In the genomic region with DNA sequence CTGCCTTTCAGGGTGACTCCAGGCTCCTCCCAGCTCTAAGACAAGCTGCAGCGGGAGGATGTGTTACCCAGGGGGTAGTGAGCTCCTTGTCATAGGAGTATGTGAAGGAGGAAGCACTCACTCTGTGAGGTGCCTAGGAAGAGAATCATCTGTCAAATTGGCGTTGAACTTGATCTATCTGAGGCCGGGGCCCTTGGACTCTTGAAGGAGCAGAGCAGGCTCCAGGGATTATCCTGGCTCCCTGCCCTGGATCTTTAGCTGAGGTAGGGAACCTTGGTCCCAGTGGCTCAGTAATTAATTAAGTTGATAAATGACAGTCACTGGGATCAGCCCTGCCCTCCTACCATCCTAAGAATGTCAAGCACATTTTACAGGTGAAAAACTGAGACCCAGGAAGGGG, we compare ENCODE assay signal across 32 cellular contexts. TPM values are rescaled to one million over a fixed set of nuclear protein-coding genes. Genes with fewer than 3 reads are reported as not detected.
"Had no signal": no experiment of that assay in that cellular context is flagged by ENCODE, and none has a peak within 500 bp of the region (broad histone marks: within the 10 kb centered on the region; RNA-seq: fewer than 3 reads in every experiment).

No MANE protein-coding gene starts in this region.

- H3K27ac Mint-ChIP-seq: activated CD8-positive, alpha-beta memory T cell treated with anti-CD3 and anti-CD28 coated beads, Interleukin-2, amount 10 ng/mL, durations not matched to agents 7 days and 5 days; activated CD8-positive, alpha-beta T cell treated with anti-CD3 and anti-CD28 coated beads, Interleukin-2, amount 10 ng/mL, durations not matched to agents 7 days and 5 days; activated naive CD8-positive, alpha-beta T cell; activated T-helper 2 cell treated with anti-CD3 and anti-CD28 coated beads, Interferon-gamma antibody, Interleukin-2, Interleukin-4, amounts not matched to agents 10 μg/mL and 5 μg/mL and 100 μg/mL, durations not matched to agents 14 hours and 24 hours and 36 hours; endodermal cell; immature natural killer cell; mesothelial cell of epicardium; naive thymus-derived CD4-positive, alpha-beta T cell; stimulated activated naive B cell treated with anti-CD40 and anti-IgM and Interleukin-4, amounts not matched to agents 10 μg/mL and 1 μg/mL and 100 μg/mL, for 72 hours; WTC11 had no signal

- H3K4me3 ChIP-seq: heart left ventricle, ovary, psoas muscle, sigmoid colon, smooth muscle cell, stomach, thyroid gland had no signal

- DNase-seq: activated CD4-positive, alpha-beta T cell treated with anti-CD3 and anti-CD28 coated beads for 1 hour; activated CD4-positive, alpha-beta T cell treated with anti-CD3 and anti-CD28 coated beads, Interleukin-2, amount 50 U/mL, for 1 hour; activated CD8-positive, alpha-beta memory T cell treated with anti-CD3 and anti-CD28 coated beads, Interleukin-2, amount 10 ng/mL, durations not matched to agents 7 days and 5 days; activated CD8-positive, alpha-beta T cell treated with anti-CD3 and anti-CD28 coated beads, Interleukin-2, amount 10 ng/mL, durations not matched to agents 7 days and 5 days; activated naive CD4-positive, alpha-beta T cell; activated T-cell treated with anti-CD3 and anti-CD28 coated beads, Interleukin-2, amount 50 U/mL, for 48 hours; caudate nucleus; endodermal cell; foreskin fibroblast; hypothalamus; immature natural killer cell; left colon; naive thymus-derived CD4-positive, alpha-beta T cell; psoas muscle; sigmoid colon; stimulated activated CD4-positive, alpha-beta T cell treated with anti-CD3 and anti-CD28 coated beads, Interleukin-15, amount 100 ng/mL, for 24 hours; stimulated activated CD4-positive, alpha-beta T cell treated with anti-CD3 and anti-CD28 coated beads, Interleukin-2, amount 100 ng/mL, for 24 hours; stimulated activated naive B cell treated with anti-CD40 and anti-IgM and Interleukin-4, amounts not matched to agents 10 μg/mL and 1 μg/mL and 100 μg/mL, for 72 hours; stomach; T-helper 2 cell; thyroid gland had no signal

- H3K36me3 Mint-ChIP-seq: activated CD8-positive, alpha-beta memory T cell treated with anti-CD3 and anti-CD28 coated beads, Interleukin-2, amount 10 ng/mL, durations not matched to agents 7 days and 5 days; activated naive CD8-positive, alpha-beta T cell; immature natural killer cell; mesothelial cell of epicardium; naive thymus-derived CD4-positive, alpha-beta T cell; stimulated activated naive B cell treated with anti-CD40 and anti-IgM and Interleukin-4, amounts not matched to agents 10 μg/mL and 1 μg/mL and 100 μg/mL, for 72 hours; WTC11 had no signal

- H3K4me3 Mint-ChIP-seq: activated CD8-positive, alpha-beta memory T cell treated with anti-CD3 and anti-CD28 coated beads, Interleukin-2, amount 10 ng/mL, durations not matched to agents 7 days and 5 days; activated CD8-positive, alpha-beta T cell treated with anti-CD3 and anti-CD28 coated beads, Interleukin-2, amount 10 ng/mL, durations not matched to agents 7 days and 5 days; activated naive CD8-positive, alpha-beta T cell; endodermal cell; immature natural killer cell; mesothelial cell of epicardium; naive thymus-derived CD4-positive, alpha-beta T cell; stimulated activated naive B cell treated with anti-CD40 and anti-IgM and Interleukin-4, amounts not matched to agents 10 μg/mL and 1 μg/mL and 100 μg/mL, for 72 hours; WTC11 had no signal

- H3K36me3 ChIP-seq: heart left ventricle, ovary, sigmoid colon, stomach, thyroid gland had no signal

- H3K27me3 ChIP-seq: ovary, thyroid gland had no signal

- H3K4me2 ChIP-seq: smooth muscle cell had no signal

- H3K9me3 Mint-ChIP-seq: activated T-helper 2 cell treated with anti-CD3 and anti-CD28 coated beads, Interferon-gamma antibody, Interleukin-2, Interleukin-4, amounts not matched to agents 10 μg/mL and 5 μg/mL and 100 μg/mL, durations not matched to agents 14 hours and 24 hours and 36 hours; endodermal cell; immature natural killer cell had no signal

- ATAC-seq: activated CD8-positive, alpha-beta memory T cell treated with anti-CD3 and anti-CD28 coated beads, Interleukin-2, amount 10 ng/mL, durations not matched to agents 7 days and 5 days; activated CD8-positive, alpha-beta T cell treated with anti-CD3 and anti-CD28 coated beads, Interleukin-2, amount 10 ng/mL, durations not matched to agents 7 days and 5 days; esophagus mucosa; heart left ventricle; left colon; naive thymus-derived CD4-positive, alpha-beta T cell; psoas muscle; stimulated activated naive B cell treated with anti-CD40 and anti-IgM and Interleukin-4, amounts not matched to agents 10 μg/mL and 1 μg/mL and 100 μg/mL, for 72 hours; WTC11 had no signal

- H3K27ac ChIP-seq: heart left ventricle, ovary, psoas muscle, sigmoid colon, stomach, thyroid gland had no signal

- H3K4me1 ChIP-seq: heart left ventricle, psoas muscle, sigmoid colon, stomach, thyroid gland had no signal

- H3K9me3 ChIP-seq: ovary, psoas muscle, sigmoid colon, stomach, thyroid gland had no signal

- H3K4me1 Mint-ChIP-seq: activated CD8-positive, alpha-beta memory T cell treated with anti-CD3 and anti-CD28 coated beads, Interleukin-2, amount 10 ng/mL, durations not matched to agents 7 days and 5 days; endodermal cell; immature natural killer cell; mesothelial cell of epicardium; WTC11 had no signal

RNA-seq across cellular contexts. Expression of a gene that starts 15.5 kb away (rescaled TPM):
- total RNA-seq: activated CD8-positive, alpha-beta memory T cell treated with anti-CD3 and anti-CD28 coated beads, Interleukin-2, amount 10 ng/mL, durations not matched to agents 7 days and 5 days; activated CD8-positive, alpha-beta T cell treated with anti-CD3 and anti-CD28 coated beads, Interleukin-2, amount 10 ng/mL, durations not matched to agents 7 days and 5 days; activated T-helper 2 cell treated with anti-CD3 and anti-CD28 coated beads, Interferon-gamma antibody, Interleukin-2, Interleukin-4, amounts not matched to agents 10 μg/mL and 5 μg/mL and 100 μg/mL, durations not matched to agents 14 hours and 24 hours and 36 hours; astrocyte; heart left ventricle; kidney; left colon; naive thymus-derived CD4-positive, alpha-beta T cell; ovary; psoas muscle; sigmoid colon; smooth muscle cell; stomach; thyroid gland had no signal
- polyA plus RNA-seq: heart left ventricle; immature natural killer cell; naive thymus-derived CD4-positive, alpha-beta T cell; ovary; psoas muscle; sigmoid colon; smooth muscle cell; stomach had no signal

RNA-seq across cellular contexts. Expression of a gene that starts 41.5 kb away (rescaled TPM):
- total RNA-seq: activated CD8-positive, alpha-beta memory T cell treated with anti-CD3 and anti-CD28 coated beads, Interleukin-2, amount 10 ng/mL, durations not matched to agents 7 days and 5 days; activated CD8-positive, alpha-beta T cell treated with anti-CD3 and anti-CD28 coated beads, Interleukin-2, amount 10 ng/mL, durations not matched to agents 7 days and 5 days; activated T-helper 2 cell treated with anti-CD3 and anti-CD28 coated beads, Interferon-gamma antibody, Interleukin-2, Interleukin-4, amounts not matched to agents 10 μg/mL and 5 μg/mL and 100 μg/mL, durations not matched to agents 14 hours and 24 hours and 36 hours; astrocyte; esophagus mucosa; heart left ventricle; kidney; left colon; sigmoid colon; smooth muscle cell; stomach; ureter had no signal
- polyA plus RNA-seq: immature natural killer cell; naive thymus-derived CD4-positive, alpha-beta T cell; smooth muscle cell had no signal
